Comparison of ENCODE assay signal across 20 cellular contexts in genomic region chr11:2827792-2828191, GRCh38.
"Had no signal": no experiment of that assay in that cellular context is flagged by ENCODE, and none has a peak within 500 bp of the region (broad histone marks: within the 10 kb centered on the region; RNA-seq: fewer than 3 reads in every experiment).

No MANE protein-coding gene starts in this region.

- H3K27me3 ChIP-seq: brain microvascular endothelial cell, right lobe of liver, testis had no signal

- DNase-seq: activated CD4-positive, alpha-beta T cell treated with anti-CD3 and anti-CD28 coated beads, Interleukin-2, amount 50 U/mL, for 4 hours; activated CD4-positive, CD25-positive, alpha-beta regulatory T cell treated with anti-CD3 and anti-CD28 coated beads, Interleukin-2, amount 50 U/mL, for 72 hours; activated naive CD4-positive, alpha-beta T cell treated with Interleukin-2 at 50 U/mL for 16 hours; anterior cingulate cortex; cortex of kidney; effector CD8-positive, alpha-beta T cell; foreskin keratinocyte; head of caudate nucleus; left colon; mammary epithelial cell; naive thymus-derived CD4-positive, alpha-beta T cell; nucleus accumbens; T-helper 1 cell; testis had no signal

- H3K4me3 ChIP-seq: mucosa of descending colon, right lobe of liver, testis had no signal

- H3K4me3 Mint-ChIP-seq: activated T-helper 17 cell treated with anti-CD3 and anti-CD28 coated beads, Interleukin-2, amount 50 U/mL, for 72 hours; naive thymus-derived CD4-positive, alpha-beta T cell; stimulated activated naive CD8-positive, alpha-beta T cell treated with anti-CD3 and anti-CD28 coated beads, Interleukin-15, Interleukin-2, amounts not matched to agents 100 ng/mL and 50 ng/mL, for 24 hours had no signal

- H3K4me1 ChIP-seq: right lobe of liver had no signal

- H3K27me3 Mint-ChIP-seq: activated T-helper 17 cell treated with anti-CD3 and anti-CD28 coated beads, Interleukin-2, amount 50 U/mL, for 72 hours; naive thymus-derived CD4-positive, alpha-beta T cell; stimulated activated naive CD8-positive, alpha-beta T cell treated with anti-CD3 and anti-CD28 coated beads, Interleukin-15, Interleukin-2, amounts not matched to agents 100 ng/mL and 50 ng/mL, for 24 hours had no signal

- H3K27ac Mint-ChIP-seq: activated T-helper 17 cell treated with anti-CD3 and anti-CD28 coated beads, Interleukin-2, amount 50 U/mL, for 72 hours; progenitor cell of endocrine pancreas; stimulated activated naive CD8-positive, alpha-beta T cell treated with anti-CD3 and anti-CD28 coated beads, Interleukin-15, Interleukin-2, amounts not matched to agents 100 ng/mL and 50 ng/mL, for 24 hours had no signal

- H3K27ac ChIP-seq: foreskin keratinocyte, right lobe of liver, testis had no signal

- ATAC-seq: activated T-helper 17 cell treated with anti-CD3 and anti-CD28 coated beads, Interleukin-2, amount 50 U/mL, for 72 hours; foreskin keratinocyte; left colon; mucosa of descending colon; naive thymus-derived CD4-positive, alpha-beta T cell; right lobe of liver had no signal

- H3K36me3 ChIP-seq: brain microvascular endothelial cell, right lobe of liver had no signal

- H3K9me3 ChIP-seq: right lobe of liver, testis had no signal

- H3K4me1 Mint-ChIP-seq: activated T-helper 17 cell treated with anti-CD3 and anti-CD28 coated beads, Interleukin-2, amount 50 U/mL, for 72 hours had no signal
